ENCODE assay signal across 8 cellular contexts in genomic region chr6:156718647-156719394, GRCh38. TPM values are rescaled to one million over a fixed set of nuclear protein-coding genes. Genes with fewer than 3 reads are reported as not detected.
DNase-seq lines count a peak whose midpoint lies in the region; ATAC-seq, FAIRE-seq and TF ChIP-seq lines count a peak whose summit lies in the region.

No MANE protein-coding gene starts in this region.

- H3K36me3 Mint-ChIP-seq in memory B cell, result no peaks in the 10 kb centered on the region

- no peak for FAIRE-seq in bronchial epithelial cell (lab: Jason Lieb, UNC)

- DNase-seq in AG09309 (ENCODE audit: low read depth), result peak; percentile 76
- DNase-seq in LHCN-M2 (ENCODE audit: low read depth), result peak; percentile 75
- peak; percentile 35 for DNase-seq in bronchial epithelial cell (ENCODE audit: low read depth)
- no peak for DNase-seq in memory B cell (ENCODE audit: low spot score in 2 of 2)
- DNase-seq in HEK293T (ENCODE audit: extremely low spot score), result no peak
- DNase-seq in NK-92 treated with Interleukin-12 subunit alpha and Interleukin-12 subunit beta, amount 100 ng/mL, for 24 hours (lab: John Stamatoyannopoulos, UW), result no peak
- DNase-seq in T-helper 1 cell, result no peak
- DNase-seq in NCI-H510A treated with DMSO at 0.1 percent for 48 hours (lab: John Stamatoyannopoulos, UW), result no peak

- POLR2A ChIA-PET in HEK293T (lab: Yijun Ruan, JAX), result no interaction called here

- H3K27me3 Mint-ChIP-seq in memory B cell, result no peaks in the 10 kb centered on the region

- H3K27me3 ChIP-seq in bronchial epithelial cell (ENCODE audit: control insufficient read depth, insufficient read depth, low read length), result no peaks in the 10 kb centered on the region

- CTCF ChIA-PET in HEK293T (lab: Yijun Ruan, JAX), result no interaction called here

- no peak overlapping the region for H3K4me3 ChIP-seq in AG09309 (ENCODE audit: control insufficient read depth, low read depth, low read length)
- H3K4me3 ChIP-seq in bronchial epithelial cell (ENCODE audit: low read depth, low read length), result no peak overlapping the region

- no peaks in the 10 kb centered on the region for H3K9me3 Mint-ChIP-seq in memory B cell

- TF ChIP-seq CTCF in AG09309 (IDR thresholded peaks at IDR 0.05; ENCODE audit: control insufficient read depth, insufficient read depth, low read depth, low read length, missing control alignments), result no peak
- TF ChIP-seq CTCF in bronchial epithelial cell (IDR thresholded peaks at IDR 0.05; ENCODE audit: insufficient read depth, low read length, severe bottlenecking), result no peak

- peaks cover 21% of the 10 kb centered on the region for H3K4me1 Mint-ChIP-seq in memory B cell

- peak overlapping the region; percentile 97 for H3K27ac Mint-ChIP-seq in memory B cell

- no peak for ATAC-seq in memory B cell (ENCODE audit: low read depth)

- H3K4me3 Mint-ChIP-seq in memory B cell, result peak overlapping the region; percentile 14

- H3K36me3 ChIP-seq in bronchial epithelial cell (ENCODE audit: control insufficient read depth, insufficient read depth, low read length), result no peaks in the 10 kb centered on the region

TF ChIP-seq in HEK293T, 16 proteins besides CTCF, POLR2A, EP300 and RAD21:
- no peak for TF ChIP-seq ARNT (IDR thresholded peaks at IDR 0.05)
- no peak for TF ChIP-seq TARDBP (IDR thresholded peaks at IDR 0.05)
- no peak for TF ChIP-seq LEF1 (IDR thresholded peaks at IDR 0.05; ENCODE audit: borderline replicate concordance)
- TF ChIP-seq HDGF (IDR thresholded peaks at IDR 0.05; ENCODE audit: borderline replicate concordance), result no peak
- no peak for TF ChIP-seq FOXA1 (IDR thresholded peaks at IDR 0.05)
- TF ChIP-seq L3MBTL2 (conservative IDR thresholded peaks at IDR 0.05), result no peak
- no peak for TF ChIP-seq ZNF384 (IDR thresholded peaks at IDR 0.05)
- TF ChIP-seq ELF4 (IDR thresholded peaks at IDR 0.05), result no peak
- TF ChIP-seq SUZ12 (IDR thresholded peaks at IDR 0.05), result no peak
- no peak for TF ChIP-seq FOXK2 (IDR thresholded peaks at IDR 0.05)
- TF ChIP-seq FOXM1 (IDR thresholded peaks at IDR 0.05; ENCODE audit: borderline replicate concordance), result no peak
- TF ChIP-seq NFRKB (IDR thresholded peaks at IDR 0.05), result no peak
- no peak for TF ChIP-seq PKNOX1 (IDR thresholded peaks at IDR 0.05)
- TF ChIP-seq SP1 (IDR thresholded peaks at IDR 0.05), result no peak
- no peak for TF ChIP-seq CTBP1 (IDR thresholded peaks at IDR 0.05; ENCODE audit: borderline replicate concordance)
- TF ChIP-seq BHLHE40 (IDR thresholded peaks at IDR 0.05; ENCODE audit: borderline replicate concordance), result no peak

RNA-seq across cellular contexts. Expression of gene ARID1B, which starts 58.4 kb away (rescaled TPM):
- total RNA-seq in LHCN-M2 (2014; rRNA removed), result 13.6 and 19.0 TPM in 2 replicates
- 12.6 TPM for polyA plus RNA-seq in LHCN-M2 (2012)
- total RNA-seq in bronchial epithelial cell, result 16.3 and 27.5 TPM in 2 replicates

Comparison
In these comparisons a context has a peak if more than half of its experiments do, and no peak if none do; other contexts are left out.
1. DNase-seq: peak in AG09309 (single experiment), LHCN-M2 (single experiment) and bronchial epithelial cell (single experiment); none in memory B cell (0 of 2), HEK293T (single experiment), NK-92 treated with Interleukin-12 subunit alpha and Interleukin-12 subunit beta, amount 100 ng/mL, for 24 hours (single experiment), T-helper 1 cell (0 of 5) and NCI-H510A treated with DMSO at 0.1 percent for 48 hours (single experiment).